29 cellular contexts compared by ENCODE assay signal in the genomic region with DNA sequence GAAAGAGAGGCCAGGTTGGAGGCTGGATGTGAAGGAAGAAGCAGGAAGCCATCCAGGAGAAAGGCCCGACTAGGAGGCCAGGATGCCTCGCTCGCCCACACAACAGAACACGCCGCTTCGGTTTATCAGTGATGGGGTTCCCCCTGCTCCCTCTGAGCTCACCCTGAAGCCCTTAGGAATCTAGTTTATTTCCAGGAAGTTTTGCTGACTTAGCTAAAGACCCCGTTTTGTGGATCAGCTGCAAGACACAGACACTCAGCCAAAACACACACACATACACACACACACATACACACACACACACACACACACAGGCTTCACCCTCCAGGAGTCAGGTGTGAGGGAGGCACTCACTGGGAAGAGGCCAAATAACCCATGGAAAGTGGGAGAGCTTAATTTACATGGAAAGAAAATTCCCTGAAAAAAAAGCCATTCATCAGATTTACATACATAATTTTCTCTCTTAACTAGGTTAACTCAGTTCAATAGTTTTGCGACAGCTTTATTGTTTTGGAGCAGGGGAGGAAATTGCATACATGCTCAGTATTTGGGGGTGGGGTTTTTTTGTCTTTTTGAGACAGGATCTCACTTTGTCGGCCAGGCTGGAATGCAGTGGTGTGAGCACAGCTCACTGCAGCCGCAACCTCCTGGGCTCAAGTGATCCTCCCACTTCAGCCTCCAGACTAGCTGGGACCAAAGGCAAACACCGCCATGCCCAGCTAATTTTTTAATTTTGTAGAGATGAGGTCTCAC.
"Had no signal": no experiment of that assay in that cellular context is flagged by ENCODE, and none has a peak within 500 bp of the region (broad histone marks: within the 10 kb centered on the region; RNA-seq: fewer than 3 reads in every experiment).

No MANE protein-coding gene starts in this region.

- H3K4me3 Mint-ChIP-seq: activated naive CD4-positive, alpha-beta T cell treated with anti-CD3 and anti-CD28 coated beads for 36 hours; activated naive CD8-positive, alpha-beta T cell treated with anti-CD3 and anti-CD28 coated beads for 36 hours; mesothelial cell of epicardium; naive B cell; nephron progenitor cell; T-helper 2 cell treated with Interferon-gamma antibody and Interleukin-4, amounts not matched to agents 5 μg/mL and 100 μg/mL, for 36 hours had no signal

- H3K4me3 ChIP-seq: adrenal gland, body of pancreas, colonic mucosa, pancreas, prostate gland, suprapubic skin, tibial artery had no signal

- H3K4me1 ChIP-seq: adrenal gland, body of pancreas, colonic mucosa, pancreas, prostate gland, suprapubic skin, tibial artery had no signal

- H3K27ac Mint-ChIP-seq: activated naive CD4-positive, alpha-beta T cell treated with anti-CD3 and anti-CD28 coated beads for 36 hours; activated naive CD8-positive, alpha-beta T cell treated with anti-CD3 and anti-CD28 coated beads for 36 hours; mesothelial cell of epicardium; naive B cell; nephron progenitor cell; T-helper 2 cell treated with Interferon-gamma antibody and Interleukin-4, amounts not matched to agents 5 μg/mL and 100 μg/mL, for 36 hours had no signal

- FAIRE-seq: endometrium, frontal cortex, pancreas had no signal

- H3K9me3 Mint-ChIP-seq: activated naive CD4-positive, alpha-beta T cell treated with anti-CD3 and anti-CD28 coated beads for 36 hours; activated naive CD8-positive, alpha-beta T cell treated with anti-CD3 and anti-CD28 coated beads for 36 hours; mesothelial cell of epicardium; naive B cell; nephron progenitor cell; T-helper 2 cell treated with Interferon-gamma antibody and Interleukin-4, amounts not matched to agents 5 μg/mL and 100 μg/mL, for 36 hours had no signal

- H3K27ac ChIP-seq: adrenal gland, body of pancreas, colonic mucosa, epithelial cell of prostate, pancreas, prostate gland, suprapubic skin, tibial artery, VCaP had no signal

- ATAC-seq: activated CD4-positive, CD25-positive, alpha-beta regulatory T cell treated with anti-CD3 and anti-CD28 coated beads, Interleukin-2, amount 50 U/mL, for 24 hours; body of pancreas; left ventricle myocardium superior; pancreas had no signal

- H3K36me3 Mint-ChIP-seq: activated naive CD8-positive, alpha-beta T cell treated with anti-CD3 and anti-CD28 coated beads for 36 hours; mesothelial cell of epicardium; naive B cell had no signal

- H3K27me3 ChIP-seq: adrenal gland, body of pancreas, colonic mucosa, pancreas had no signal

- H3K9me3 ChIP-seq: adrenal gland, body of pancreas, colonic mucosa, pancreas, prostate gland, suprapubic skin, tibial artery had no signal

- H3K4me1 Mint-ChIP-seq: activated naive CD8-positive, alpha-beta T cell treated with anti-CD3 and anti-CD28 coated beads for 36 hours had no signal

- H3K36me3 ChIP-seq: adrenal gland, colonic mucosa, pancreas, prostate gland, suprapubic skin, tibial artery had no signal

- DNase-seq: activated CD4-positive, alpha-beta T cell treated with anti-CD3 and anti-CD28 coated beads for 48 hours; activated CD4-positive, alpha-beta T cell treated with anti-CD3 and anti-CD28 coated beads, Interleukin-2, amount 50 U/mL, for 48 hours; activated CD8-positive, alpha-beta memory T cell treated with anti-CD3 and anti-CD28 coated beads for 24 hours; activated effector memory CD4-positive, alpha-beta T cell treated with anti-CD3 and anti-CD28 coated beads, Interleukin-2, amount 50 U/mL, for 16 hours; activated naive CD4-positive, alpha-beta T cell treated with anti-CD3 and anti-CD28 coated beads for 36 hours; activated naive CD8-positive, alpha-beta T cell treated with anti-CD3 and anti-CD28 coated beads for 36 hours; adrenal gland; aorta; body of pancreas; colonic mucosa; effector CD8-positive, alpha-beta T cell; islet precursor cell; left ventricle myocardium superior; naive B cell; nephron progenitor cell; pancreas; stimulated activated CD4-positive, alpha-beta T cell treated with anti-CD3 and anti-CD28 coated beads, Interleukin-15, amount 100 ng/mL, for 24 hours; stimulated activated CD4-positive, alpha-beta T cell treated with anti-CD3 and anti-CD28 coated beads, Interleukin-2, amount 100 ng/mL, for 24 hours; stimulated activated naive CD4-positive, alpha-beta T cell; tibial artery had no signal
